15 cellular contexts compared by ENCODE assay signal in genomic region chr11:71129624-71130023, GRCh38.
DNase-seq lines count a peak whose midpoint lies in the region; ATAC-seq, FAIRE-seq and TF ChIP-seq lines count a peak whose summit lies in the region.
"Had no signal": no experiment of that assay in that cellular context is flagged by ENCODE, and none has a peak within 500 bp of the region (broad histone marks: within the 10 kb centered on the region; RNA-seq: fewer than 3 reads in every experiment).

No MANE protein-coding gene starts in this region.

- H3F3A ChIP-seq in GM23338 (replicated peaks; ENCODE audit: low read depth) = no peaks in the 10 kb centered on the region

- no peaks in the 10 kb centered on the region for H3K9me3 Mint-ChIP-seq in GM23338

- H3K4me3 ChIP-seq in GM23338 = no peak overlapping the region
- H3K4me3 ChIP-seq: cardiac muscle cell, left ventricle myocardium inferior, right lobe of liver, SJSA1, stomach had no signal

- H3K4me1 ChIP-seq in GM23338 (ENCODE audit: insufficient read depth) = no peaks in the 10 kb centered on the region
- H3K4me1 ChIP-seq: left ventricle myocardium inferior, right lobe of liver, SJSA1, stomach had no signal

- H3K4me3 Mint-ChIP-seq in GM23338 = no peak overlapping the region
- H3K4me3 Mint-ChIP-seq: naive thymus-derived CD8-positive, alpha-beta T cell had no signal

- no peaks in the 10 kb centered on the region for H3K9me2 ChIP-seq in GM23338 (ENCODE audit: insufficient read depth)

- H3K27ac ChIP-seq in GM23338 (ENCODE audit: low read depth) = no peak overlapping the region
- H3K27ac ChIP-seq: cardiac muscle cell, left ventricle myocardium inferior, right lobe of liver, SJSA1, stomach, VCaP had no signal

- no peak overlapping the region for H2AFZ ChIP-seq in GM23338

- H3K36me3 Mint-ChIP-seq in GM23338 (ENCODE audit: low read depth) = peaks cover 54% of the 10 kb centered on the region
- H3K36me3 Mint-ChIP-seq: naive thymus-derived CD8-positive, alpha-beta T cell had no signal

- DNase-seq in GM23338 (ENCODE audit: low spot score) (no peak), RCC 7860 (ENCODE audit: low spot score) (peak; percentile 49), fibroblast of gingiva (ENCODE audit: low read depth) (peak; percentile 52), urothelium cell line (ENCODE audit: low spot score) (peak; percentile 86), NCI-H2029 (lab: John Stamatoyannopoulos, UW) (no peak)
- DNase-seq in activated T-cell treated with anti-CD3 and anti-CD28 coated beads, Interleukin-2, amount 50 U/mL, for 48 hours = no peak
- DNase-seq: activated naive CD4-positive, alpha-beta T cell; left ventricle myocardium inferior; naive thymus-derived CD8-positive, alpha-beta T cell; right lobe of liver; stomach had no signal

- ATAC-seq in GM23338 (no peak), GM19467 (IDR thresholded peaks at IDR 0.05; ENCODE audit: unreplicated experiment) (no peak)
- ATAC-seq: naive thymus-derived CD8-positive, alpha-beta T cell; right lobe of liver had no signal

- FAIRE-seq in RCC 7860 (lab: Jason Lieb, UNC) (no peak), urothelium cell line (lab: Jason Lieb, UNC) (peak; percentile 91)

- H3K36me3 ChIP-seq in GM23338 (ENCODE audit: insufficient read depth) = no peaks in the 10 kb centered on the region
- H3K36me3 ChIP-seq: cardiac muscle cell, left ventricle myocardium inferior, right lobe of liver, SJSA1 had no signal

- H3K27me3 ChIP-seq in GM23338 (ENCODE audit: insufficient read depth) = no peaks in the 10 kb centered on the region
- H3K27me3 ChIP-seq: cardiac muscle cell, right lobe of liver, SJSA1, stomach had no signal

- H3K27ac Mint-ChIP-seq in GM23338 = 0 out of 2 replicates have a peak overlapping the region, but pooled peaks have one; percentile 28

- no peak for TF ChIP-seq CTCF in GM23338 (conservative IDR thresholded peaks at IDR 0.05; ENCODE audit: low read depth in 2 of 2)

- H3K4me2 ChIP-seq in GM23338 = no peak overlapping the region

- peaks cover 1% of the 10 kb centered on the region for H3K27me3 Mint-ChIP-seq in GM23338 (ENCODE audit: insufficient read depth, low read depth, poor library complexity)

- H3K4me1 Mint-ChIP-seq in GM23338 = peaks cover 13% of the 10 kb centered on the region
- H3K4me1 Mint-ChIP-seq: naive thymus-derived CD8-positive, alpha-beta T cell had no signal

- H3K79me2 ChIP-seq in GM23338 (replicated peaks; ENCODE audit: insufficient read depth) = no peaks in the 10 kb centered on the region

- H4K20me1 ChIP-seq in GM23338 (replicated peaks; ENCODE audit: insufficient read depth) = no peaks in the 10 kb centered on the region; the same call in 1 of the 2 replicates

TF ChIP-seq in GM23338, 12 proteins besides CTCF, POLR2A, EP300 and RAD21 (continues in another document):
- TF ChIP-seq ZNF462 (CRISPR knock-in tag; IDR thresholded peaks at IDR 0.05) = no peak
- TF ChIP-seq REST (IDR thresholded peaks at IDR 0.05; ENCODE audit: unreplicated experiment) = no peak
- TF ChIP-seq POLR2AphosphoS5 (IDR thresholded peaks at IDR 0.05; ENCODE audit: low read depth) = no peak
- no peak for TF ChIP-seq CREB1 (CRISPR knock-in tag; IDR thresholded peaks at IDR 0.05; ENCODE audit: low read depth)
- TF ChIP-seq ETS1 (IDR thresholded peaks at IDR 0.05) = no peak
- no peak for TF ChIP-seq EZH2phosphoT487 (IDR thresholded peaks at IDR 0.05; ENCODE audit: unreplicated experiment)
- no peak for TF ChIP-seq ZNF331 (CRISPR knock-in tag; IDR thresholded peaks at IDR 0.05; ENCODE audit: low read depth)
- no peak for TF ChIP-seq NANOG (IDR thresholded peaks at IDR 0.05; ENCODE audit: borderline replicate concordance)
- no peak for TF ChIP-seq JUNB (IDR thresholded peaks at IDR 0.05; ENCODE audit: unreplicated experiment)

Comparison
In these comparisons a context has a peak if more than half of its experiments do, and no peak if none do; other contexts are left out.
1. DNase-seq: peak in RCC 7860 (single experiment), fibroblast of gingiva (single experiment) and urothelium cell line (single experiment); none in GM23338 (single experiment), NCI-H2029 (single experiment) and activated T-cell treated with anti-CD3 and anti-CD28 coated beads, Interleukin-2, amount 50 U/mL, for 48 hours (0 of 2).